ENCODE assay signal across 8 cellular contexts in genomic region chr1:51729156-51729823, GRCh38.
A peak's percentile ranks its signal among the peaks of the same experiment; 100 is the strongest.
DNase-seq lines count a peak whose midpoint lies in the region; ATAC-seq lines count a peak whose summit lies in the region.

No MANE protein-coding gene starts in this region.

- DNase-seq in CD1c-positive myeloid dendritic cell (ENCODE audit: extremely low spot score) (peak; percentile 93), NCI-H748 (lab: John Stamatoyannopoulos, UW; ENCODE audit: unreplicated experiment) (peak; percentile 95), lung microvascular endothelial cell (ENCODE audit: low read depth in 2 of 2) (peak; percentile 88 to 92)
- peak; percentile 96 for DNase-seq in activated CD4-positive, alpha-beta memory T cell treated with anti-CD3 and anti-CD28 coated beads, Interleukin-2, amount 10 ng/mL, durations not matched to agents 7 days and 5 days
- DNase-seq in effector CD4-positive, alpha-beta T cell: peak; percentile 90
- peak; percentile 91 to 95 (median 91) for DNase-seq in stimulated activated CD4-positive, alpha-beta T cell treated with anti-CD3 and anti-CD28 coated beads, TNF-alpha, amount 100 ng/mL, for 24 hours (ENCODE audit: low read depth in 3 of 3)

- CTCF ChIA-PET in activated CD4-positive, alpha-beta memory T cell treated with anti-CD3 and anti-CD28 coated beads, Interleukin-2, amount 10 ng/mL, durations not matched to agents 7 days and 5 days (lab: Charles Lee): interaction anchor here (1.4 kb wide), 1 partner anchor 40 kb away, joined by 5 read pairs; no protein-coding TSS in a partner anchor

- H3K27ac Mint-ChIP-seq in activated CD4-positive, alpha-beta memory T cell treated with anti-CD3 and anti-CD28 coated beads, Interleukin-2, amount 10 ng/mL, durations not matched to agents 7 days and 5 days: peak overlapping the region; percentile 83

- H3K9me3 Mint-ChIP-seq in activated CD4-positive, alpha-beta memory T cell treated with anti-CD3 and anti-CD28 coated beads, Interleukin-2, amount 10 ng/mL, durations not matched to agents 7 days and 5 days: no peaks in the 10 kb centered on the region

- POLR2A ChIA-PET in activated CD4-positive, alpha-beta memory T cell treated with anti-CD3 and anti-CD28 coated beads, Interleukin-2, amount 10 ng/mL, durations not matched to agents 7 days and 5 days (lab: Charles Lee): interaction anchor here (0.7 to 2.2 kb wide), 12 partner anchors 10 to 761 kb away, joined by 3 to 7 read pairs (median 3); partner anchors contain the start of genes BTF3L4, EPS15, NRDC and RNF11

- ATAC-seq in GM19397 (IDR thresholded peaks at IDR 0.05; ENCODE audit: unreplicated experiment) (peak; percentile 92), HG03558 (IDR thresholded peaks at IDR 0.05; ENCODE audit: extremely low read depth, unreplicated experiment) (peak; percentile 82)

- H3K4me3 Mint-ChIP-seq in activated CD4-positive, alpha-beta memory T cell treated with anti-CD3 and anti-CD28 coated beads, Interleukin-2, amount 10 ng/mL, durations not matched to agents 7 days and 5 days: peak overlapping the region; percentile 88

- H3K4me1 Mint-ChIP-seq in activated CD4-positive, alpha-beta memory T cell treated with anti-CD3 and anti-CD28 coated beads, Interleukin-2, amount 10 ng/mL, durations not matched to agents 7 days and 5 days: peaks cover 32% of the 10 kb centered on the region

- H3K36me3 Mint-ChIP-seq in activated CD4-positive, alpha-beta memory T cell treated with anti-CD3 and anti-CD28 coated beads, Interleukin-2, amount 10 ng/mL, durations not matched to agents 7 days and 5 days (ENCODE audit: low read depth): no peaks in the 10 kb centered on the region

- no peaks in the 10 kb centered on the region for H3K27me3 Mint-ChIP-seq in activated CD4-positive, alpha-beta memory T cell treated with anti-CD3 and anti-CD28 coated beads, Interleukin-2, amount 10 ng/mL, durations not matched to agents 7 days and 5 days

Comparison
In these comparisons a context has a peak if more than half of its experiments do, and no peak if none do; other contexts are left out.
1. Peak in every context shown above with its lines: DNase-seq and ATAC-seq.